In the genomic region with DNA sequence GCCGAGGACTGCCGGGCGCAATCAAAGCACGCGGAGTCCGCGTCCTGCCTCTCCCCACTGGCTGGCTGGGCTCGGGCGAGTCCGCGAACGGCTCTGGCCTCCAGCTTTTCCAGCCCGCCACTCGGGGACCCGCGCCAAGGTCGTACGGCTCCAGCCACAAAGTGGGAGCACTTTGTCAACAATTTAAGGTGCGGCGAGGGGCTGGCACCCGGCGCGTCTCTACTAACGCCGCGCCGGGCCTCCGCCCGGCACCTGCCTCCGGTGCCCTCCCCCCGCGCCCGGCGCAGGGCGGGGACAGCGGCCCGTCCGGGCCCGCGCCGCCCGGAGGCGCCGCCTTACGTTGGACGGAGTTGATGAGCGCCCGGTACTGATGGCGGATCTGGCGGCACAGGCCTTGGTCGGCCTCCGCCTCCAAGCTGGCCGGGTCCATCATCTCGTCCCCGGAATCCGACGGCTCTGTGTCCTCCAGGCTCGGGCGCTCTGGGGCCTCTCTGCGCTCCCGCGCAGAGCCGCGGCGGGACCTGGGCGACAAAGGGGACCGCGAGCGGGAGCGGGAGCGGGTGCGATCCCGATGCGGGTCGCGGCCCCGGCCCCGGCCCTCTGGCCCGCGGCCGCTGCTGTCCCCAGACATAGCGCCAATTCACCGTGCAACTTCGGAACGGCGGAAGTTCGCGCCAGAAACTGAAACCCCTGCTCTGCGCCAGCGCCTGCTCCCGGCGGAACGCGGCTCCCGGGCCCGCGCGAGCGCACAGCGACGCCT, we compare ENCODE assay signal across 8 cellular contexts. TPM values are rescaled to one million over a fixed set of nuclear protein-coding genes. Genes with fewer than 3 reads are reported as not detected.
DNase-seq lines count a peak whose midpoint lies in the region; ATAC-seq, FAIRE-seq and TF ChIP-seq lines count a peak whose summit lies in the region.

A gene with protein sequence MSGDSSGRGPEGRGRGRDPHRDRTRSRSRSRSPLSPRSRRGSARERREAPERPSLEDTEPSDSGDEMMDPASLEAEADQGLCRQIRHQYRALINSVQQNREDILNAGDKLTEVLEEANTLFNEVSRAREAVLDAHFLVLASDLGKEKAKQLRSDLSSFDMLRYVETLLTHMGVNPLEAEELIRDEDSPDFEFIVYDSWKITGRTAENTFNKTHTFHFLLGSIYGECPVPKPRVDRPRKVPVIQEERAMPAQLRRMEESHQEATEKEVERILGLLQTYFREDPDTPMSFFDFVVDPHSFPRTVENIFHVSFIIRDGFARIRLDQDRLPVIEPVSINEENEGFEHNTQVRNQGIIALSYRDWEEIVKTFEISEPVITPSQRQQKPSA (minus strand): TSS at position 683 of the 760 bp plus-strand sequence. CDS start 52 bp downstream, at position 631.

- WGBS in prostate gland = under 1% methylated on average over 86 of the region's 101 CpGs

- H3K27me3 ChIP-seq in prostate gland (replicated peaks; ENCODE audit: insufficient read depth) (no peaks in the 10 kb centered on the region), upper lobe of right lung (no peaks in the 10 kb centered on the region)

- POLR2A ChIA-PET in GM10248 (lab: Yijun Ruan, JAX) = no interaction called here

- H3K36me3 ChIP-seq in prostate gland (no peaks in the 10 kb centered on the region), upper lobe of right lung (peaks cover 12% of the 10 kb centered on the region)

- CTCF ChIA-PET in GM10248 (lab: Yijun Ruan, JAX) = interaction anchor here (1.0 to 1.6 kb wide), 3 partner anchors 9 to 12 kb away, joined by 3 to 8 read pairs (median 5); no protein-coding TSS in a partner anchor

- H3K4me1 ChIP-seq in prostate gland (replicated peaks) (no peaks in the 10 kb centered on the region), upper lobe of right lung (peaks cover 22% of the 10 kb centered on the region)

- TF ChIP-seq CTCF in GM10248 (IDR thresholded peaks at IDR 0.05; ENCODE audit: control extremely low read depth, extremely low read depth, low read depth, missing control alignments) (no peak), LNCaP clone FGC (IDR thresholded peaks at IDR 0.05; ENCODE audit: control insufficient read depth, extremely low read depth, insufficient read depth) (peak; percentile 73), prostate gland (IDR thresholded peaks at IDR 0.05) (peak in 3 of 4 experiments; percentile 56 to 81 (median 78)), upper lobe of right lung (IDR thresholded peaks at IDR 0.05) (no peak)

- ATAC-seq in left cardiac atrium (peak; percentile 92 to 95), upper lobe of right lung (peak; percentile 92)

- FAIRE-seq in H54 (lab: Jason Lieb, UNC) = no peak

- peak; percentile 36 for TF ChIP-seq POLR2A in H54 (IDR thresholded peaks at IDR 0.05; ENCODE audit: low read depth, low read length)
- TF ChIP-seq POLR2A in prostate gland (IDR thresholded peaks at IDR 0.05) = peak; percentile 43

- DNase-seq in GM10248 (ENCODE audit: extremely low spot score) = peak; percentile 91
- DNase-seq in H54 (ENCODE audit: insufficient read length, low spot score) = peak; percentile 65
- peak; percentile 31 for DNase-seq in LNCaP clone FGC (ENCODE audit: low read depth)
- DNase-seq in amniotic epithelial cell (ENCODE audit: low read depth) = peak; percentile 59
- DNase-seq in left cardiac atrium = peak; percentile 89
- DNase-seq in prostate gland (ENCODE audit: low spot score) = peak; percentile 70
- DNase-seq in upper lobe of right lung = peak; percentile 91

- no peaks in the 10 kb centered on the region for H3K9me3 ChIP-seq in prostate gland
- H3K9me3 ChIP-seq in upper lobe of right lung = no peaks in the 10 kb centered on the region

- H3K27ac ChIP-seq in prostate gland (peak within 1 kb of the TSS; percentile 99), upper lobe of right lung (peak within 1 kb of the TSS; percentile 96)

- intact Hi-C loops in T-helper 1 cell treated with Interleukin-12 subunit alpha and Interleukin-12 subunit beta and Interleukin-4 antibody, amounts not matched to agents 30 ng/mL and 1 ng/mL, for 36 hours (cut with micrococcal nuclease) = loop anchor here (1.0 to 5.0 kb wide), 4 partner anchors 46 to 1180 kb away; a partner anchor contains a TSS
- intact Hi-C loops in left cardiac atrium (cut with DNase I) = loop anchor here (5.0 to 10.0 kb wide), 2 partner anchors 42 to 70 kb away; no protein-coding TSS in a partner anchor
- intact Hi-C loops in prostate gland (cut with DNase I) = loop anchor here (5.0 kb wide), 3 partner anchors 47 to 138 kb away; a partner anchor contains a TSS
- intact Hi-C loops in upper lobe of right lung (cut with DNase I) = no loop called here

- H3K4me3 ChIP-seq in LNCaP clone FGC (ENCODE audit: low read depth, low read length) (peak within 1 kb of the TSS; percentile 62), prostate gland (peak within 1 kb of the TSS; percentile 78 to 94), upper lobe of right lung (peak within 1 kb of the TSS; percentile 90)

RNA-seq across cellular contexts. Expression of the gene that starts here (rescaled TPM):
- total RNA-seq in T-helper 1 cell treated with Interleukin-12 subunit alpha and Interleukin-12 subunit beta and Interleukin-4 antibody, amounts not matched to agents 30 ng/mL and 1 ng/mL, for 36 hours = 60.2 and 62.2 TPM in 2 replicates
- total RNA-seq in left cardiac atrium (10 to 100 TPM; 31.4 to 35.8 TPM), prostate gland (100 to 1,000 TPM in 1 of 2 donors, 10 to 100 TPM in 1; 90.1 to 105 TPM), upper lobe of right lung (38.4 TPM)

Comparison
In these comparisons a context has a peak if more than half of its experiments do, and no peak if none do; other contexts are left out.
1. Peak in every context shown above with its lines: DNase-seq, ATAC-seq, H3K4me3 ChIP-seq and H3K27ac ChIP-seq.
2. DNase-seq: peak in every context shown above with its lines; median percentile 91 in GM10248; 91 in upper lobe of right lung; 89 in left cardiac atrium; 70 in prostate gland; 65 in H54; 59 in amniotic epithelial cell; 31 in LNCaP clone FGC.
3. CTCF ChIP-seq: peak in LNCaP clone FGC (single experiment) and prostate gland (3 of 4); none in GM10248 (single experiment) and upper lobe of right lung (single experiment).